In the genomic region with DNA sequence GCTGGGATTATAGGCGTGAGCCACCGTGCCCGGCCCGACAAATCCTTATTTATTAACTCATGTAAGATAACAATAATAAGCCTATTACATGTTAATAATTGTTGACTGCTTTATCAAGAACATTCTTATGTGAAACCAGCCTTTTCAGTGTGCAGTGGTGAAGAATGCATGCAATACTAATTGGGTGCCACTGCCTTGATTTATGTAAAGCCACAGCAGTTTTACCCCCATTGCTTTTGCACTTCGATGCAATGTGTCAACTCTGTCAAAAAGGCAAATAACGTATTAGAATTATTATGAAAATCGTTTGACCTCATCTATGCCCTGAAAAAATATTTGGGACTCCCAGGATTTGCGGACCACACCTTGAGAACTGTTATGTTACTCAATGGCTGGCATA, we compare ENCODE assay signal across 16 cellular contexts. TPM values are rescaled to one million over a fixed set of nuclear protein-coding genes. Genes with fewer than 3 reads are reported as not detected.
DNase-seq lines count a peak whose midpoint lies in the region; ATAC-seq and TF ChIP-seq lines count a peak whose summit lies in the region.
"Had no signal": no experiment of that assay in that cellular context is flagged by ENCODE, and none has a peak within 500 bp of the region (broad histone marks: within the 10 kb centered on the region; RNA-seq: fewer than 3 reads in every experiment).

No MANE protein-coding gene starts in this region.

- no peaks in the 10 kb centered on the region for H3K9me3 Mint-ChIP-seq in Caco-2 (ENCODE audit: unreplicated experiment)
- H3K9me3 Mint-ChIP-seq: activated naive CD4-positive, alpha-beta T cell treated with anti-CD3 and anti-CD28 coated beads, Interleukin-2, amount 10 ng/mL, durations not matched to agents 7 days and 5 days; activated T-cell treated with anti-CD3 and anti-CD28 coated beads, Interleukin-2, amount 50 U/mL, for 24 hours had no signal

- H3K4me3 Mint-ChIP-seq in Caco-2 (ENCODE audit: unreplicated experiment), result no peak overlapping the region
- H3K4me3 Mint-ChIP-seq: activated naive CD4-positive, alpha-beta T cell treated with anti-CD3 and anti-CD28 coated beads, Interleukin-2, amount 10 ng/mL, durations not matched to agents 7 days and 5 days; activated T-cell treated with anti-CD3 and anti-CD28 coated beads, Interleukin-2, amount 50 U/mL, for 24 hours; CD4-positive, CD25-positive, alpha-beta regulatory T cell had no signal

- DNase-seq in Caco-2 (no peak), adipocyte (ENCODE audit: low read depth) (no peak), left kidney (ENCODE audit: low read depth, low spot score) (peak; percentile 37), mammary epithelial cell (no peak), sciatic nerve (ENCODE audit: low spot score) (no peak), NAMALWA (ENCODE audit: low spot score) (no peak), neuronal stem cell (ENCODE audit: low spot score) (no peak)
- DNase-seq: activated CD4-positive, alpha-beta T cell treated with anti-CD3 and anti-CD28 coated beads, Interleukin-2, amount 50 U/mL, for 48 hours; activated naive CD4-positive, alpha-beta T cell treated with anti-CD3 and anti-CD28 coated beads, Interleukin-2, amount 10 ng/mL, durations not matched to agents 7 days and 5 days; activated T-cell treated with anti-CD3 and anti-CD28 coated beads, Interleukin-2, amount 50 U/mL, for 24 hours; brain microvascular endothelial cell; CD4-positive, CD25-positive, alpha-beta regulatory T cell; NCI-H1694; occipital lobe had no signal

- H3K36me3 ChIP-seq in Caco-2 (ENCODE audit: control insufficient read depth, insufficient read depth, low read length), result no peaks in the 10 kb centered on the region
- peaks cover 11% of the 10 kb centered on the region for H3K36me3 ChIP-seq in adipocyte (ENCODE audit: control insufficient read depth, insufficient read depth, low read length, severe bottlenecking)
- H3K36me3 ChIP-seq in skeletal muscle tissue (ENCODE audit: control insufficient read depth in 3 of 3, insufficient read depth in 3 of 3, low read length in 3 of 3), result no peaks in the 10 kb centered on the region
- no peaks in the 10 kb centered on the region for H3K36me3 ChIP-seq in mammary epithelial cell (ENCODE audit: insufficient read depth, low read length)
- no peaks in the 10 kb centered on the region for H3K36me3 ChIP-seq in neuronal stem cell (replicated peaks in 1 of 2; ENCODE audit: control insufficient read depth in 2 of 2, insufficient read depth in 2 of 2, low read length in 2 of 2)
- H3K36me3 ChIP-seq: brain microvascular endothelial cell had no signal

- no peak overlapping the region for H3K4ac ChIP-seq in neuronal stem cell (ENCODE audit: low read length)

- no peaks in the 10 kb centered on the region for H3K79me1 ChIP-seq in neuronal stem cell (ENCODE audit: low read depth, low read length)

- no TSS peak for BruUV-seq in Caco-2 (replicated peaks; lab: Mats Ljungman, UMichigan)
- BruUV-seq in mammary epithelial cell (replicated peaks; lab: Mats Ljungman, UMichigan), result no TSS peak

- no peaks in the 10 kb centered on the region for H4K20me1 ChIP-seq in mammary epithelial cell (ENCODE audit: insufficient read depth, low read length)

- H2BK12ac ChIP-seq in neuronal stem cell (ENCODE audit: low read length), result no peak overlapping the region

- H3K27me3 ChIP-seq in Caco-2 (replicated peaks; ENCODE audit: control insufficient read depth, insufficient read depth, low read length), result no peaks in the 10 kb centered on the region
- H3K27me3 ChIP-seq in adipocyte (replicated peaks; ENCODE audit: control insufficient read depth, insufficient read depth, low read length), result no peaks in the 10 kb centered on the region
- H3K27me3 ChIP-seq in skeletal muscle tissue (ENCODE audit: control insufficient read depth in 3 of 3, insufficient read depth in 3 of 3, low read length in 3 of 3), result no peaks in the 10 kb centered on the region
- H3K27me3 ChIP-seq in mammary epithelial cell (ENCODE audit: insufficient read depth, low read length), result no peaks in the 10 kb centered on the region
- H3K27me3 ChIP-seq in neuronal stem cell (ENCODE audit: control insufficient read depth in 3 of 3, insufficient read depth in 3 of 3, low read depth in 1 of 3, low read length in 3 of 3), result peaks cover 0 to 15% (median 0%) of the 10 kb centered on the region in 3 experiments
- H3K27me3 ChIP-seq: brain microvascular endothelial cell had no signal

- no peak overlapping the region for H4K8ac ChIP-seq in neuronal stem cell (ENCODE audit: low read depth, low read length)

- H2AFZ ChIP-seq in mammary epithelial cell (ENCODE audit: low read depth, low read length) (no peak overlapping the region), neuronal stem cell (ENCODE audit: low read length) (no peak overlapping the region)

- in situ Hi-C loops in mammary epithelial cell (cut with MboI; ENCODE audit: low sequenced_read_pairs in 2 of 2), result no loop called here

- POLR2A ChIA-PET in Caco-2 (lab: Charles Lee), result interaction anchor here (1.1 kb wide), 1 partner anchor 31 kb away, joined by 3 read pairs; the partner anchor contains the start of gene INTS3

- H3K4me1 Mint-ChIP-seq in Caco-2 (ENCODE audit: low read depth, unreplicated experiment), result peaks cover 10% of the 10 kb centered on the region

- no peak overlapping the region for H3K14ac ChIP-seq in neuronal stem cell (ENCODE audit: low read length)

- H3K36me3 Mint-ChIP-seq in Caco-2 (ENCODE audit: insufficient read depth, unreplicated experiment), result no peaks in the 10 kb centered on the region
- H3K36me3 Mint-ChIP-seq: activated naive CD4-positive, alpha-beta T cell treated with anti-CD3 and anti-CD28 coated beads, Interleukin-2, amount 10 ng/mL, durations not matched to agents 7 days and 5 days; CD4-positive, CD25-positive, alpha-beta regulatory T cell had no signal

- no peak overlapping the region for H2BK120ac ChIP-seq in neuronal stem cell (ENCODE audit: low read depth, low read length)

- H3K27me3 Mint-ChIP-seq in Caco-2 (ENCODE audit: insufficient read depth, unreplicated experiment), result no peaks in the 10 kb centered on the region

- H3K27ac ChIP-seq in skeletal muscle tissue (ENCODE audit: low read depth, low read length) (peak overlapping the region; percentile 74), mammary epithelial cell (ENCODE audit: insufficient read depth, low read depth, low read length) (no peak overlapping the region), neuronal stem cell (replicated peaks; ENCODE audit: low read length) (no peak overlapping the region)
- H3K27ac ChIP-seq: brain microvascular endothelial cell had no signal

- TF ChIP-seq CTCF in Caco-2 (IDR thresholded peaks at IDR 0.05; ENCODE audit: insufficient read depth in 1 of 2, low read depth in 1 of 2, low read length in 1 of 2, severe bottlenecking in 1 of 2, unreplicated experiment in 1 of 2), result no peak
- no peak for TF ChIP-seq CTCF in mammary epithelial cell (conservative IDR thresholded peaks at IDR 0.05 in 1 of 2, IDR thresholded peaks at IDR 0.05 in 1 of 2; ENCODE audit: extremely low read depth in 1 of 2, insufficient read depth in 1 of 2, low read depth in 1 of 2, low read length in 2 of 2)

- dilution Hi-C loops in mammary epithelial cell (cut with HindIII; ENCODE audit: low sequenced_read_pairs), result no loop called here

- no peak overlapping the region for H3K18ac ChIP-seq in neuronal stem cell (ENCODE audit: low read length)

- H4K91ac ChIP-seq in neuronal stem cell (ENCODE audit: low read depth, low read length, poor library complexity), result no peak overlapping the region

- intact Hi-C loops in Caco-2 (cut with micrococcal nuclease; ENCODE audit: unreplicated experiment) (no loop called here), mammary epithelial cell (cut with micrococcal nuclease) (no loop called here), sciatic nerve (cut with DNase I) (no loop called here)

- 98% methylated on average over 8 of the region's 8 CpGs for WGBS in mammary epithelial cell (ENCODE audit: low coverage, missing lambda C conversion rate)
- no CpG with 5 or more reads among the region's 8 CpGs for WGBS in neuronal stem cell (ENCODE audit: extremely low coverage in 2 of 2, insufficient read length in 2 of 2, insufficient replicate concordance in 1 of 2), 2 donors

- H2BK15ac ChIP-seq in neuronal stem cell (ENCODE audit: low read length), result no peak overlapping the region

- H3K23ac ChIP-seq in neuronal stem cell (ENCODE audit: low read depth, low read length, poor library complexity), result no peak overlapping the region

- no peaks in the 10 kb centered on the region for H3K79me2 ChIP-seq in mammary epithelial cell (ENCODE audit: insufficient read depth, low read length)

- H2BK5ac ChIP-seq in neuronal stem cell (ENCODE audit: low read length), result no peak overlapping the region

- H2AK5ac ChIP-seq in neuronal stem cell (ENCODE audit: low read depth, low read length), result no peak overlapping the region

- H3K9me3 ChIP-seq in Caco-2, result no peaks in the 10 kb centered on the region
- no peaks in the 10 kb centered on the region for H3K9me3 ChIP-seq in adipocyte (ENCODE audit: control insufficient read depth, low read length)
- no peaks in the 10 kb centered on the region for H3K9me3 ChIP-seq in skeletal muscle tissue (ENCODE audit: control insufficient read depth in 3 of 3, low read length in 3 of 3)
- H3K9me3 ChIP-seq in mammary epithelial cell (replicated peaks; ENCODE audit: insufficient read depth, low read length), result no peaks in the 10 kb centered on the region
- no peaks in the 10 kb centered on the region for H3K9me3 ChIP-seq in neuronal stem cell (replicated peaks in 1 of 2; ENCODE audit: control insufficient read depth in 2 of 2, insufficient read depth in 1 of 2, low read depth in 1 of 2, low read length in 2 of 2)

- H3K4me3 ChIP-seq in Caco-2 (ENCODE audit: low read depth, low read length) (no peak overlapping the region), adipocyte (ENCODE audit: low read length) (no peak overlapping the region), skeletal muscle tissue (ENCODE audit: low read length in 3 of 3) (no peak overlapping the region), mammary epithelial cell (replicated peaks in 1 of 3; ENCODE audit: insufficient read depth in 1 of 3, low read depth in 2 of 3, low read length in 3 of 3) (no peak overlapping the region), neuronal stem cell (ENCODE audit: low read length in 2 of 2) (no peak overlapping the region)

- ATAC-seq in sciatic nerve, result no peak

- peak overlapping the region; percentile 53 for H3K27ac Mint-ChIP-seq in Caco-2 (ENCODE audit: unreplicated experiment)
- H3K27ac Mint-ChIP-seq: activated naive CD4-positive, alpha-beta T cell treated with anti-CD3 and anti-CD28 coated beads, Interleukin-2, amount 10 ng/mL, durations not matched to agents 7 days and 5 days; activated T-cell treated with anti-CD3 and anti-CD28 coated beads, Interleukin-2, amount 50 U/mL, for 24 hours; CD4-positive, CD25-positive, alpha-beta regulatory T cell had no signal

- H3K9ac ChIP-seq in adipocyte (ENCODE audit: low read length), result peak overlapping the region; percentile 50
- H3K9ac ChIP-seq in skeletal muscle tissue (ENCODE audit: low read depth in 1 of 3, low read length in 3 of 3), result no peak overlapping the region
- H3K9ac ChIP-seq in mammary epithelial cell (ENCODE audit: insufficient read depth, low read length), result no peak overlapping the region
- no peak overlapping the region for H3K9ac ChIP-seq in neuronal stem cell (ENCODE audit: low read depth, low read length, poor library complexity)

- H3K4me2 ChIP-seq in mammary epithelial cell (ENCODE audit: insufficient read depth, low read depth, low read length), result no peak overlapping the region
- H3K4me2 ChIP-seq in neuronal stem cell (ENCODE audit: insufficient read depth, low read length, poor library complexity, severe bottlenecking), result no peak overlapping the region

- H3K4me1 ChIP-seq in Caco-2 (peaks cover 13% of the 10 kb centered on the region), adipocyte (ENCODE audit: control insufficient read depth, insufficient read depth, low read length) (peaks cover 43% of the 10 kb centered on the region), skeletal muscle tissue (ENCODE audit: control insufficient read depth in 3 of 3, insufficient read depth in 3 of 3, low read length in 3 of 3) (peaks cover 6 to 11% (median 6%) of the 10 kb centered on the region in 3 donors), mammary epithelial cell (ENCODE audit: insufficient read depth, low read length) (peaks cover 7% of the 10 kb centered on the region), neuronal stem cell (ENCODE audit: control insufficient read depth in 2 of 2, insufficient read depth in 1 of 2, low read depth in 1 of 2, low read length in 2 of 2) (peaks cover 11 to 17% of the 10 kb centered on the region in 2 donors)

- CTCF ChIA-PET in Caco-2 (lab: Charles Lee) (no interaction called here), mammary epithelial cell (lab: Charles Lee; ENCODE audit: low non-redundant PET) (no interaction called here)

RNA-seq across cellular contexts. Expression of gene NPR1, which starts 18.3 kb away (rescaled TPM):
- total RNA-seq in Caco-2 (2022) (1.4 and 2.0 TPM in 2 replicates), skeletal muscle tissue (11.5 TPM), mammary epithelial cell (under 1 TPM in 1 of 2 donors, not detected in 1; 0.17 TPM), sciatic nerve (34.1 TPM)
- 0.05 TPM for polyA plus RNA-seq in mammary epithelial cell
- polyA minus RNA-seq in mammary epithelial cell, result not detected
- 0.74 TPM for polyA plus RNA-seq in neuronal stem cell (2013, experiment 1 of 2)
- polyA plus RNA-seq in neuronal stem cell (2013, experiment 2 of 2), result 0.76 TPM
- total RNA-seq: CD4-positive, CD25-positive, alpha-beta regulatory T cell; Daoy had no signal
- polyA plus RNA-seq: CD4-positive, CD25-positive, alpha-beta regulatory T cell had no signal

RNA-seq across cellular contexts. Expression of gene ILF2, which starts 25.9 kb away (rescaled TPM):
- total RNA-seq in Caco-2 (2022), result 287 and 289 TPM in 2 replicates
- 148 TPM for total RNA-seq in skeletal muscle tissue
- 100 to 1,000 TPM; 151 to 158 TPM for total RNA-seq in mammary epithelial cell
- polyA plus RNA-seq in mammary epithelial cell, result 254 TPM
- polyA minus RNA-seq in mammary epithelial cell, result 201 TPM
- 73.5 TPM for total RNA-seq in sciatic nerve
- polyA plus RNA-seq in neuronal stem cell (2013, experiment 1 of 2), result 342 TPM
- polyA plus RNA-seq in neuronal stem cell (2013, experiment 2 of 2), result 328 TPM

RNA-seq across cellular contexts. Expression of gene INTS3, which starts 31.1 kb away (rescaled TPM):
- total RNA-seq in Caco-2 (2022) (39.0 and 43.4 TPM in 2 replicates), skeletal muscle tissue (24.0 TPM), mammary epithelial cell (10 to 100 TPM; 32.8 to 45.6 TPM), sciatic nerve (72.4 TPM)
- polyA plus RNA-seq in mammary epithelial cell, result 35.5 TPM
- polyA minus RNA-seq in mammary epithelial cell, result 99.7 TPM
- polyA plus RNA-seq in neuronal stem cell (2013, experiment 1 of 2), result 24.8 TPM
- polyA plus RNA-seq in neuronal stem cell (2013, experiment 2 of 2), result 24.2 TPM

RNA-seq across cellular contexts. Expression of gene SNAPIN, which starts 38.2 kb away (rescaled TPM):
- 32.8 and 34.1 TPM in 2 replicates for total RNA-seq in Caco-2 (2022)
- 56.4 TPM for total RNA-seq in skeletal muscle tissue
- total RNA-seq in mammary epithelial cell, result 10 to 100 TPM; 33.1 to 39.8 TPM
- polyA plus RNA-seq in mammary epithelial cell, result 40.7 TPM
- polyA minus RNA-seq in mammary epithelial cell, result 18.8 TPM
- 30.2 TPM for total RNA-seq in sciatic nerve
- 50.9 TPM for polyA plus RNA-seq in neuronal stem cell (2013, experiment 1 of 2)
- polyA plus RNA-seq in neuronal stem cell (2013, experiment 2 of 2), result 51.1 TPM
